In the genomic region with DNA sequence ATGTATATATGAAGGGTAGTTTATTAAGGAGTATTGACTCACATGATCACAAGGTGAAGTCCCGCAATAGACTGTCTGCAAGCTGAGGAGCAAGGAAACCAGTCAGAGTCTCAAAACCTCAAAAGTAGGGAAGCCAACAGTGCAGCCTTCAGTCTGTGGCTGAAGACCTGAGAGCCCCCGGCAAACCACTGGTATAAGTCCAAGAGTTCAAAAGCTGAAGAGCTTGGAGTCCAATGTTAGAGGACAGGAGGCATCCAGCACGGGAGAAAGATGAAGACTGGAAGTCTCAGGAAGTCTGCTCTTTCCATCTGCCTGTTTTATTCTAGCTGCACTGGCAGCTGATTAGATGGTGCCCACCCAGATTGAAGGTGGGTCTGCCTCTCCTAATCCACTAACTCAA, we compare ENCODE assay signal across 3 cellular contexts. TPM values are rescaled to one million over a fixed set of nuclear protein-coding genes. Genes with fewer than 3 reads are reported as not detected.
"Had no signal": no experiment of that assay in that cellular context is flagged by ENCODE, and none has a peak within 500 bp of the region (broad histone marks: within the 10 kb centered on the region; RNA-seq: fewer than 3 reads in every experiment).

No MANE protein-coding gene starts in this region.

RNA-seq across cellular contexts. Expression of gene RBM20, which starts 33.4 kb away (rescaled TPM):
- total RNA-seq: endothelial cell of umbilical vein, foreskin keratinocyte had no signal
- polyA plus RNA-seq: foreskin keratinocyte, immature natural killer cell had no signal
